32 cellular contexts compared by ENCODE assay signal in the genomic region with DNA sequence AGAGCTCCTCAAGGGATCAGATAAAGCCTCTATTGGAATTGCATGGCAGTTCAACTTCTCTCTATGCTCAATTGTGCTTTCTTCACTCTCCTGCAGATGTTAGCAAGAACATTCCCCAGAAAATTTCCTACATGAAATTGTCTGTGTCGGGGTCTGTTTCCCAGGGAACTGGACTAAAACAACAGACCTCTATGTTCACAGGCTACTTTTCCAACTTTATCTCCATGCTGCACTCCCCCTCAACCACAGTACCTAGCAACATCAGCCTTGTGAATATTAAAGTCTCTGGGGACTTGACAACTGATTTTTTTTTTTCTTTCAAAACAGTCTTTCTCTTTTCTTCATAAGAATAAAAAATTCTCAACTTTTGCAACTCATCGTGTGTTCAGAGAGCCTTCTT.
"Had no signal": no experiment of that assay in that cellular context is flagged by ENCODE, and none has a peak within 500 bp of the region (broad histone marks: within the 10 kb centered on the region; RNA-seq: fewer than 3 reads in every experiment).

No MANE protein-coding gene starts in this region.

- H3K4me1 Mint-ChIP-seq: naive B cell; naive thymus-derived CD8-positive, alpha-beta T cell; nephron progenitor cell; neural crest cell; stimulated activated memory B cell treated with anti-CD40 and anti-IgM and Interleukin-4, amounts not matched to agents 10 μg/mL and 1 μg/mL and 100 μg/mL, for 72 hours; stimulated activated naive CD8-positive, alpha-beta T cell treated with anti-CD3 and anti-CD28 coated beads, Interleukin-15, amount 100 ng/mL, for 72 hours had no signal

- DNase-seq: naive B cell; naive thymus-derived CD8-positive, alpha-beta T cell; nephron progenitor cell; occipital lobe; ovary; posterior cingulate gyrus; psoas muscle; right cardiac atrium; small intestine; spleen; stimulated activated CD4-positive, alpha-beta T cell treated with anti-CD3 and anti-CD28 coated beads, Interleukin-12 subunit alpha, Interleukin-12 subunit beta, amount 100 ng/mL, for 4 hours; stimulated activated CD4-positive, alpha-beta T cell treated with anti-CD3 and anti-CD28 coated beads, Interleukin-1b, Interleukin-23, amount 100 ng/mL, for 48 hours; stimulated activated CD4-positive, alpha-beta T cell treated with anti-CD3 and anti-CD28 coated beads, Interleukin-4, amount 100 ng/mL, for 1 hour; stimulated activated CD4-positive, alpha-beta T cell treated with anti-CD3 and anti-CD28 coated beads, Interleukin-4, amount 100 ng/mL, for 4 hours; stimulated activated CD8-positive, alpha-beta memory T cell treated with anti-CD3 and anti-CD28 coated beads, Interleukin-4, amount 100 ng/mL, for 48 hours; stimulated activated naive CD4-positive, alpha-beta T cell; stimulated activated naive CD8-positive, alpha-beta T cell treated with anti-CD3 and anti-CD28 coated beads, Interleukin-15, amount 100 ng/mL, for 72 hours; stimulated activated naive CD8-positive, alpha-beta T cell treated with anti-CD3 and anti-CD28 coated beads, Interleukin-15, Interleukin-2, amounts not matched to agents 100 U/mL and 50 U/mL, for 24 hours; substantia nigra; thyroid gland; upper lobe of left lung had no signal

- ATAC-seq: naive thymus-derived CD8-positive, alpha-beta T cell; natural killer cell treated with Interleukin-12 subunit alpha and Interleukin-12 subunit beta and Interleukin-15 and Interleukin-18, amount 100 ng/mL, for 72 hours; psoas muscle; right cardiac atrium; sciatic nerve; stimulated activated memory B cell treated with anti-CD40 and anti-IgM and Interleukin-4, amounts not matched to agents 10 μg/mL and 1 μg/mL and 100 μg/mL, for 72 hours; stimulated activated naive CD8-positive, alpha-beta T cell treated with anti-CD3 and anti-CD28 coated beads, Interleukin-15, amount 100 ng/mL, for 72 hours; stimulated activated naive CD8-positive, alpha-beta T cell treated with anti-CD3 and anti-CD28 coated beads, Interleukin-15, Interleukin-2, amounts not matched to agents 100 U/mL and 50 U/mL, for 24 hours had no signal

- H3K4me3 Mint-ChIP-seq: naive B cell; naive thymus-derived CD8-positive, alpha-beta T cell; natural killer cell treated with Interleukin-12 subunit alpha and Interleukin-12 subunit beta and Interleukin-15 and Interleukin-18, amount 100 ng/mL, for 72 hours; nephron progenitor cell; neural crest cell; stimulated activated memory B cell treated with anti-CD40 and anti-IgM and Interleukin-4, amounts not matched to agents 10 μg/mL and 1 μg/mL and 100 μg/mL, for 72 hours; stimulated activated naive CD8-positive, alpha-beta T cell treated with anti-CD3 and anti-CD28 coated beads, Interleukin-15, amount 100 ng/mL, for 72 hours had no signal

- H3K9ac ChIP-seq: parathyroid adenoma had no signal

- H3K36me3 ChIP-seq: ovary, spleen, suprapubic skin, thoracic aorta, thyroid gland, tibial nerve, upper lobe of left lung, vagina had no signal

- H3K9me3 ChIP-seq: ovary, psoas muscle, thoracic aorta, thyroid gland, vagina had no signal

- H2AFZ ChIP-seq: parathyroid adenoma had no signal

- H3K27ac Mint-ChIP-seq: naive B cell; naive thymus-derived CD8-positive, alpha-beta T cell; natural killer cell treated with Interleukin-12 subunit alpha and Interleukin-12 subunit beta and Interleukin-15 and Interleukin-18, amount 100 ng/mL, for 72 hours; nephron progenitor cell; progenitor cell of endocrine pancreas; stimulated activated memory B cell treated with anti-CD40 and anti-IgM and Interleukin-4, amounts not matched to agents 10 μg/mL and 1 μg/mL and 100 μg/mL, for 72 hours; stimulated activated naive CD8-positive, alpha-beta T cell treated with anti-CD3 and anti-CD28 coated beads, Interleukin-15, amount 100 ng/mL, for 72 hours had no signal

- H3K79me2 ChIP-seq: parathyroid adenoma had no signal

- H3K27me3 ChIP-seq: ovary, spleen, suprapubic skin, thyroid gland, tibial nerve, upper lobe of left lung, vagina had no signal

- H3K27ac ChIP-seq: ovary, parathyroid adenoma, psoas muscle, spleen, suprapubic skin, thoracic aorta, thyroid gland, tibial nerve, upper lobe of left lung, vagina had no signal

- H3K27me3 Mint-ChIP-seq: naive thymus-derived CD8-positive, alpha-beta T cell; natural killer cell treated with Interleukin-12 subunit alpha and Interleukin-12 subunit beta and Interleukin-15 and Interleukin-18, amount 100 ng/mL, for 72 hours; progenitor cell of endocrine pancreas; stimulated activated memory B cell treated with anti-CD40 and anti-IgM and Interleukin-4, amounts not matched to agents 10 μg/mL and 1 μg/mL and 100 μg/mL, for 72 hours; stimulated activated naive CD8-positive, alpha-beta T cell treated with anti-CD3 and anti-CD28 coated beads, Interleukin-15, amount 100 ng/mL, for 72 hours had no signal

- FAIRE-seq: urothelium cell line had no signal

- H3K4me3 ChIP-seq: ovary, psoas muscle, spleen, suprapubic skin, thoracic aorta, thyroid gland, tibial nerve, upper lobe of left lung, vagina had no signal

- H3K36me3 Mint-ChIP-seq: naive B cell; stimulated activated memory B cell treated with anti-CD40 and anti-IgM and Interleukin-4, amounts not matched to agents 10 μg/mL and 1 μg/mL and 100 μg/mL, for 72 hours had no signal

- H3K4me1 ChIP-seq: parathyroid adenoma, psoas muscle, spleen, suprapubic skin, thyroid gland, tibial nerve, upper lobe of left lung, vagina had no signal
